ENCODE assay signal across 8 cellular contexts in the genomic region with DNA sequence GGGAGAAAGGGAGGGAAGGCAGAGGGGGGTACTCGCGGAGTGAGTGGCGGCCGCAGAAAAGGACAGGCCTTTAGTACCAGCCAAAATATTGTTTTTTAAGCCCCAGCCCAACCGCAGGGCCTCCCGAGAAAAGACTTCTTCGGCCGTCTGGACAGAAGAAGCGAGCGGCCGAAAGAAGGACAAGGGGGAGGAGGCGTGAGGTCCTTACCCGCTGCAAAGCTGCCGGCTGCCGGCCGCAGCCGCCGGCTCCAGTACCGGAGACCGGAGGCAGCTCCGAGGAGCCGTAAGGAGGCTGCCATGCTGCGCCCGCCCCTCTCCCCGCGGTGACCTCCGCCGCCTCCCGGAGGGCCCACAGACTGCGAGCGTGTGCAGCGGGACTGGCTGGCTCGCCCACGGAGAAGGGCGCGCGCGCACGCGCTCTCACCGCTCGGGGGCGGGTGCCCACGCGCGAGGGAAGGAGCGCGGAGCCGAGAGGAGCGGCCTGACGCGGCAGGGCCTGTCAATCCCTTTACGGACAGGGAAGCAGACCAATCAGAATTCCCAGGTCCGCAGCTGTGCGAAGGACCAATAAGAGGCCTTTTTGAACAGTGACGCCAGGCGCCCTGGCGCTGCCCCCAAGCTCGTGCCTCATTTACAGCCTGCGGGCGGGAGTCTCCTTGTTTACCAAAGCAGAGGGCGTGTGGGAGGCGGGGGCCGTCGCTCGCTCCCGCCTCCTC. TPM values are rescaled to one million over a fixed set of nuclear protein-coding genes. Genes with fewer than 3 reads are reported as not detected.
A peak's percentile ranks its signal among the peaks of the same experiment; 100 is the strongest.
DNase-seq lines count a peak whose midpoint lies in the region; ATAC-seq, FAIRE-seq and TF ChIP-seq lines count a peak whose summit lies in the region.

Gene HIBADH (minus strand): TSS at position 394 of the 716 bp plus-strand sequence. CDS start 95 bp downstream, at position 299.

- peak; percentile 80 for FAIRE-seq in colon (lab: Jason Lieb, UNC)

- DNase-seq in BJ (ENCODE audit: low read depth) (peak; percentile 97), GM19240 (ENCODE audit: insufficient read length, low spot score) (peak; percentile 92), NCI-H526 (lab: John Stamatoyannopoulos, UW) (peak; percentile 98 to 99), kidney glomerular epithelial cell (lab: John Stamatoyannopoulos, UW) (peak; percentile 99)
- peak; percentile 93 for DNase-seq in activated CD4-positive, alpha-beta T cell treated with anti-CD3 and anti-CD28 coated beads for 48 hours
- DNase-seq in stimulated activated CD4-positive, alpha-beta T cell treated with anti-CD3 and anti-CD28 coated beads, Interleukin-1b, Interleukin-23, amount 100 ng/mL, for 1 hour (ENCODE audit: low read depth in 2 of 2): peak; percentile 79 to 89

- peak within 1 kb of the TSS; percentile 66 for H3K4me3 ChIP-seq in BJ (ENCODE audit: low read depth, low read length)

- CTCF ChIA-PET in BJ (lab: Yijun Ruan, JAX): interaction anchor here (0.7 to 1.6 kb wide), 4 partner anchors 15 to 115 kb away, joined by 3 to 6 read pairs (median 4); no protein-coding TSS in a partner anchor

- no peaks in the 10 kb centered on the region; the same call in 1 of the 2 replicates for H3K36me3 ChIP-seq in BJ (ENCODE audit: control insufficient read depth, insufficient read depth, low read length)

- TF ChIP-seq CTCF in BJ (IDR thresholded peaks at IDR 0.05; ENCODE audit: insufficient read depth, low read depth, low read length): no peak; the same call in 1 of the 2 replicates

- peak; percentile 99 for ATAC-seq in HG03460 (IDR thresholded peaks at IDR 0.05; ENCODE audit: unreplicated experiment)

- H3K27me3 ChIP-seq in BJ (ENCODE audit: control insufficient read depth, insufficient read depth, low read length): no peaks in the 10 kb centered on the region

- POLR2A ChIA-PET in BJ (lab: Charles Lee): interaction anchor here (0.6 to 0.7 kb wide), 2 partner anchors 25 to 43 kb away, joined by 3 to 12 read pairs; no protein-coding TSS in a partner anchor

RNA-seq across cellular contexts. Expression of gene HIBADH, which starts in this region (rescaled TPM):
- polyA plus RNA-seq in BJ (2011; rRNA removed): 42.4 and 70.4 TPM in 2 replicates
- polyA minus RNA-seq in BJ (2011; rRNA and poly(A)+ RNA removed): 16.5 and 16.6 TPM in 2 replicates

Comparison
In these comparisons a context has a peak if more than half of its experiments do, and no peak if none do; other contexts are left out.
1. Peak in every context shown above with its lines: DNase-seq, ATAC-seq and H3K4me3 ChIP-seq.